ENCODE assay signal across 18 cellular contexts in the genomic region with DNA sequence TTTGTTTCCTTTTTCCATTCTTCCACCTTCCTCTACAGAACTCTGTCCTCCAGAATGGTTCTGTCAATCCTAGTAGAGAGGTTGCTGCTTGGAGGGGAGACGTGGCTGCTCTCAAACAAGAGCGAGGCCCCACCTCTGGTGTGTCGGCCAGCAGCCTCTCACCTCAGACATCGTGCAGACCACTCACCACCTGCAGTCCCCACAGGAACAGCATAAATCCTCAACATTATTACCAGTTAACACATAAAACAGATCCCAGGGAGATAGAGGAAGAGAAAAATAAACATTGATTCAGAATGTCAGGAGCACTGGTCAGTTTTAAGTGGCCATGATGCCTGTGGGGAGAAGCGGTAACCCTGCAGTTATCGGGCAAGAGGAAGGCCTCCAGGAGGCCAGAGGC.
"Had no signal": no experiment of that assay in that cellular context is flagged by ENCODE, and none has a peak within 500 bp of the region (broad histone marks: within the 10 kb centered on the region; RNA-seq: fewer than 3 reads in every experiment).

No MANE protein-coding gene starts in this region.

- H3K27me3 ChIP-seq: esophagus muscularis mucosa, foreskin keratinocyte, gastroesophageal sphincter, heart left ventricle, hepatocyte, left lung had no signal

- ATAC-seq: foreskin keratinocyte, gastroesophageal sphincter, heart left ventricle, left cardiac atrium, left lung, left ventricle myocardium superior, lower lobe of right lung, mucosa of descending colon had no signal

- H3K4me2 ChIP-seq: hepatocyte had no signal

- H3K36me3 Mint-ChIP-seq: mesothelial cell of epicardium had no signal

- H3K4me3 Mint-ChIP-seq: mesothelial cell of epicardium had no signal

- H3K4me3 ChIP-seq: coronary artery, dorsolateral prefrontal cortex, esophagus muscularis mucosa, gastroesophageal sphincter, heart left ventricle, hepatocyte, left lung, lower lobe of right lung, mucosa of descending colon had no signal

- H3K27ac Mint-ChIP-seq: mesothelial cell of epicardium had no signal

- H3K9me3 ChIP-seq: esophagus muscularis mucosa, gastroesophageal sphincter, lower lobe of right lung had no signal

- H3K4me1 Mint-ChIP-seq: mesothelial cell of epicardium had no signal

- H2AFZ ChIP-seq: hepatocyte had no signal

- H3K4me1 ChIP-seq: foreskin keratinocyte, heart left ventricle, left lung, lower lobe of right lung had no signal

- DNase-seq: dermis blood vessel endothelial cell; dorsolateral prefrontal cortex; effector CD4-positive, alpha-beta T cell; effector memory CD4-positive, alpha-beta T cell; foreskin keratinocyte; heart left ventricle; hypothalamus; left cardiac atrium; left lung; left ventricle myocardium superior; lower lobe of right lung; mesenchymal stem cell; mucosa of descending colon had no signal

- H3K27ac ChIP-seq: coronary artery, dorsolateral prefrontal cortex, foreskin keratinocyte, gastroesophageal sphincter, heart left ventricle, hepatocyte, left lung, lower lobe of right lung had no signal

- H3K36me3 ChIP-seq: esophagus muscularis mucosa, gastroesophageal sphincter, heart left ventricle, left lung, lower lobe of right lung had no signal

- H3K79me2 ChIP-seq: hepatocyte had no signal
